ENCODE assay signal across 9 cellular contexts in the genomic region with DNA sequence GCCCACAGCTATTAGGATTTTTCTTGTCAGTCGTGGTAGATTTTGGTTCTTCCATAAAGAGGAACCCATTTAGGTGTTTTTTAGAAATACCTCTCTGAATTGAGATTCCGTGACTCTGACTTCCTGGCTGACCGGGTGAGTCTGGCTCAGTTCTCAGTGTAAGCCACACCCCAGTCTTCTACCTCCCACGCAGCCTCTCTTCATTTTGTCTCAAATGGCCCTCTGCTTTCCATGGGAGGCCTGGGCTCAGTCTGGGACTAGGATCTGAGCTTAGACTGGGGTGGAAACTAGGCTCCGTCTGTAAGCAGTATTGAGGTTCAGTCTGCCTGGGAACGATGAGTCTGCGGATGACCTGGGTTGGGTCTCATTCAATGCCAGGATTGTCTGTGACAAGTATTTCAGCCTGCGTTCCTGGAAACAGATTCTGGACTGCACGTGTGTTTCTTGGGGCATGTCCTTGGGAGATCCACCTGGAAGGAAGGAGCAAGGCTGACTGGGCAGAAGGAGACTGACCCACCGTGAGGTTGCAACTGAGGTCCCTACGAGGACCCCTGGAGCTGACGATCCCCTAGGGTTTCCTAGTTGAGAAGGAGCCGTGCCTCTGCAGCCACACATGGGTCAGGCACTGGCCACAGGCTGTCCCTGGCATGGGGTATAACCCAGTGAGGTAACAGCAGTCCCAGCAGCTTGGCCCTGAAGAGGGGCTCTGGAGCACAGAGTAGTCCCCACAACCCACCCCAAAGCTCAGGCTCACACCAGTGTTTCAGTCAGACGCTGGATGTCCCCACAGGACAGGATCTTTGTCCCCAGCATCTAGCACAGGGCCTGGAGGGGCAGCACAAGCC. TPM values are rescaled to one million over a fixed set of nuclear protein-coding genes. Genes with fewer than 3 reads are reported as not detected.
DNase-seq lines count a peak whose midpoint lies in the region; ATAC-seq and TF ChIP-seq lines count a peak whose summit lies in the region.
"Had no signal": no experiment of that assay in that cellular context is flagged by ENCODE, and none has a peak within 500 bp of the region (broad histone marks: within the 10 kb centered on the region; RNA-seq: fewer than 3 reads in every experiment).

No MANE protein-coding gene starts in this region.

- DNase-seq in SK-N-MC (ENCODE audit: low read depth, low spot score) (no peak), NCI-H187 (lab: John Stamatoyannopoulos, UW) (no peak)
- no peak for DNase-seq in activated CD4-positive, alpha-beta T cell treated with anti-CD3 and anti-CD28 coated beads for 48 hours
- no peak for DNase-seq in CD8-positive, alpha-beta T cell
- DNase-seq: NCI-H69 had no signal

- no peak for TF ChIP-seq CTCF in nephron (IDR thresholded peaks at IDR 0.05; ENCODE audit: unreplicated experiment in 3 of 3)
- TF ChIP-seq CTCF in CD8-positive, alpha-beta T cell (IDR thresholded peaks at IDR 0.05): no peak

- no peaks in the 10 kb centered on the region for H3K36me3 ChIP-seq in SK-N-MC (ENCODE audit: insufficient read depth, low read length)
- H3K36me3 ChIP-seq in CD8-positive, alpha-beta T cell (ENCODE audit: insufficient read depth, low read length): no peaks in the 10 kb centered on the region

- H3K27me3 Mint-ChIP-seq in nephron (ENCODE audit: low read depth): peaks cover 5% of the 10 kb centered on the region
- no peaks in the 10 kb centered on the region for H3K27me3 Mint-ChIP-seq in CD8-positive, alpha-beta T cell (ENCODE audit: low read depth)

- intact Hi-C loops in CD8-positive, alpha-beta T cell (cut with DNase I, micrococcal nuclease): no loop called here

- no peak overlapping the region for H3K4me3 ChIP-seq in SK-N-MC
- H3K4me3 ChIP-seq in CD8-positive, alpha-beta T cell (ENCODE audit: low read depth, low read length): no peak overlapping the region

- peaks cover 22% of the 10 kb centered on the region for H3K4me1 ChIP-seq in CD8-positive, alpha-beta T cell (ENCODE audit: insufficient read depth, low read length)

- peak overlapping the region in 2 of 3 experiments; percentile 22 to 36 for H3K27ac Mint-ChIP-seq in nephron
- H3K27ac Mint-ChIP-seq in CD8-positive, alpha-beta T cell: no peak overlapping the region

- H3K4me3 Mint-ChIP-seq in nephron: no peak overlapping the region
- no peak overlapping the region for H3K4me3 Mint-ChIP-seq in CD8-positive, alpha-beta T cell

- H3K9ac ChIP-seq in SK-N-MC (ENCODE audit: insufficient read length): peak overlapping the region; percentile 45

- CTCF ChIA-PET in CD8-positive, alpha-beta T cell (lab: Charles Lee): interaction anchor here (1.5 kb wide), 1 partner anchor 241 kb away, joined by 3 read pairs; no protein-coding TSS in a partner anchor

- ATAC-seq in GM18511 (IDR thresholded peaks at IDR 0.05; ENCODE audit: unreplicated experiment) (peak; percentile 20), HG02610 (IDR thresholded peaks at IDR 0.05; ENCODE audit: unreplicated experiment) (peak; percentile 33), HG02642 (IDR thresholded peaks at IDR 0.05; ENCODE audit: poor library complexity, unreplicated experiment) (no peak)
- no peak for ATAC-seq in CD8-positive, alpha-beta T cell

- peaks cover 41% of the 10 kb centered on the region for H3K4me1 Mint-ChIP-seq in nephron
- H3K4me1 Mint-ChIP-seq in CD8-positive, alpha-beta T cell (ENCODE audit: low read depth): peaks cover 25% of the 10 kb centered on the region

- H3K27ac ChIP-seq in SK-N-MC: peak overlapping the region; percentile 94
- no peak overlapping the region for H3K27ac ChIP-seq in CD8-positive, alpha-beta T cell (ENCODE audit: low read depth, low read length)

- H3K27me3 ChIP-seq in CD8-positive, alpha-beta T cell (ENCODE audit: insufficient read depth, low read length): no peaks in the 10 kb centered on the region

- POLR2A ChIA-PET in CD8-positive, alpha-beta T cell (lab: Charles Lee): no interaction called here

- no peaks in the 10 kb centered on the region for H3K36me3 Mint-ChIP-seq in nephron (ENCODE audit: low read depth)
- no peaks in the 10 kb centered on the region for H3K36me3 Mint-ChIP-seq in CD8-positive, alpha-beta T cell

- H3K9me3 Mint-ChIP-seq in nephron: no peaks in the 10 kb centered on the region
- no peaks in the 10 kb centered on the region for H3K9me3 Mint-ChIP-seq in CD8-positive, alpha-beta T cell

- no peaks in the 10 kb centered on the region for H3K9me3 ChIP-seq in SK-N-MC (ENCODE audit: low read depth, low read length)
- no peaks in the 10 kb centered on the region for H3K9me3 ChIP-seq in CD8-positive, alpha-beta T cell (ENCODE audit: low read length)

RNA-seq across cellular contexts. Expression of gene CRB2, which starts 12.3 kb away (rescaled TPM):
- total RNA-seq in CD8-positive, alpha-beta T cell: not detected

Comparison
In these comparisons a context has a peak if more than half of its experiments do, and no peak if none do; other contexts are left out.
1. ATAC-seq: peak in GM18511 (single experiment) and HG02610 (single experiment); none in HG02642 (single experiment) and CD8-positive, alpha-beta T cell (single experiment).